8 cellular contexts compared by ENCODE assay signal in genomic region chr21:30408782-30409494, GRCh38. TPM values are rescaled to one million over a fixed set of nuclear protein-coding genes. Genes with fewer than 3 reads are reported as not detected.
A peak's percentile ranks its signal among the peaks of the same experiment; 100 is the strongest.
DNase-seq lines count a peak whose midpoint lies in the region; ATAC-seq and TF ChIP-seq lines count a peak whose summit lies in the region.
"Had no signal": no experiment of that assay in that cellular context is flagged by ENCODE, and none has a peak within 500 bp of the region (broad histone marks: within the 10 kb centered on the region; RNA-seq: fewer than 3 reads in every experiment).

No MANE protein-coding gene starts in this region.

- no peak overlapping the region for H2BK5ac ChIP-seq in H9 (ENCODE audit: insufficient read length, low read length)

- H2BK12ac ChIP-seq in H9 (ENCODE audit: insufficient read length, low read depth, low read length), result no peak overlapping the region

- H3K14ac ChIP-seq in H9 (ENCODE audit: insufficient read depth, low read length), result no peak overlapping the region

- no peak overlapping the region; a peak in 2 of 5 replicates for H3K4me3 Mint-ChIP-seq in H9
- H3K4me3 Mint-ChIP-seq: activated T-cell treated with anti-CD3 and anti-CD28 coated beads, Interleukin-2, amount 50 U/mL, for 72 hours had no signal

- intact Hi-C loops in upper lobe of right lung (cut with DNase I), result no loop called here

- no peaks in the 10 kb centered on the region for H3K4me1 ChIP-seq in H9 (ENCODE audit: insufficient read depth, low read length)
- no peaks in the 10 kb centered on the region for H3K4me1 ChIP-seq in upper lobe of right lung

- no peaks in the 10 kb centered on the region for H3K79me2 ChIP-seq in H9 (ENCODE audit: insufficient read depth, low read length)

- H2BK15ac ChIP-seq in H9 (ENCODE audit: low read depth, low read length), result no peak overlapping the region

- H3K4me2 ChIP-seq in H9 (ENCODE audit: insufficient read depth, insufficient read length, low read length), result peak overlapping the region; percentile 12

- H3K9ac ChIP-seq in H9 (ENCODE audit: extremely low read depth, insufficient read length, low read length), result no peak overlapping the region

- H3K27me3 Mint-ChIP-seq in H9 (ENCODE audit: low read depth), result no peaks in the 10 kb centered on the region; the same call in 1 of the 2 replicates

- H3K36me3 ChIP-seq in upper lobe of right lung, result no peaks in the 10 kb centered on the region

- TF ChIP-seq CTCF in H9 (conservative IDR thresholded peaks at IDR 0.05) (peak; percentile 75), upper lobe of right lung (IDR thresholded peaks at IDR 0.05) (peak; percentile 37)

- H2AFZ ChIP-seq in H9 (ENCODE audit: low read length), result peak overlapping the region; percentile 94

- no peak overlapping the region for H2BK120ac ChIP-seq in H9 (ENCODE audit: low read depth, low read length, poor library complexity, severe bottlenecking)

- peaks cover 2 to 7% of the 10 kb centered on the region in 2 experiments for H3K4me1 Mint-ChIP-seq in H9

- H3K27ac ChIP-seq in H9 (ENCODE audit: insufficient read length, low read depth, low read length) (no peak overlapping the region), upper lobe of right lung (no peak overlapping the region)

- H3K36me3 Mint-ChIP-seq in H9 (ENCODE audit: insufficient read depth in 1 of 3, low read depth in 3 of 3), result peaks cover 0 to 9% (median 0%) of the 10 kb centered on the region in 3 experiments; a peak in 2 of 7 replicates

- H3K18ac ChIP-seq in H9 (ENCODE audit: insufficient read length, low read depth, low read length), result no peak overlapping the region

- no peaks in the 10 kb centered on the region for H3K79me1 ChIP-seq in H9 (ENCODE audit: insufficient read depth, low read depth, low read length, poor library complexity, severe bottlenecking)

- no peak overlapping the region for H3T11ph ChIP-seq in H9 (ENCODE audit: low read length)

- no peak overlapping the region for H4K91ac ChIP-seq in H9 (ENCODE audit: insufficient read length, low read depth, low read length)

- H3K23me2 ChIP-seq in H9 (ENCODE audit: insufficient read length, low read depth, low read length, poor library complexity, severe bottlenecking), result no peaks in the 10 kb centered on the region

- no peak overlapping the region for H3K23ac ChIP-seq in H9 (ENCODE audit: insufficient read length, low read depth, low read length)

- no CpG with 5 or more reads among the region's 14 CpGs for WGBS in H9 (ENCODE audit: extremely low coverage, insufficient read length, low lambda C conversion rate)

- H3K4ac ChIP-seq in H9 (ENCODE audit: low read depth, low read length), result no peak overlapping the region

- H3K27me3 ChIP-seq in H9 (ENCODE audit: insufficient read depth, low read length) (no peaks in the 10 kb centered on the region), upper lobe of right lung (no peaks in the 10 kb centered on the region)

- DNase-seq in H9, result peak; percentile 98
- peak; percentile 46 for DNase-seq in NCI-H748 treated with DMSO at 0.1 percent for 48 hours (lab: John Stamatoyannopoulos, UW)
- peak; percentile 4 for DNase-seq in fibroblast of gingiva (ENCODE audit: low read depth)
- peak; percentile 78 for DNase-seq in upper lobe of right lung
- DNase-seq in stimulated activated CD4-positive, alpha-beta T cell treated with anti-CD3 and anti-CD28 coated beads, Interleukin-4, amount 100 ng/mL, for 24 hours, result no peak

- no peak overlapping the region for H4K5ac ChIP-seq in H9 (ENCODE audit: insufficient read length, low read depth, low read length)

- ATAC-seq in upper lobe of right lung (peak; percentile 99), HG03565 (IDR thresholded peaks at IDR 0.05; ENCODE audit: unreplicated experiment) (no peak)

- no peak overlapping the region for H4K8ac ChIP-seq in H9 (replicated peaks; ENCODE audit: insufficient read length, low read depth, low read length)

- H3K9me3 ChIP-seq in H9 (ENCODE audit: control insufficient read depth, low read depth, low read length), result no peaks in the 10 kb centered on the region
- H3K9me3 ChIP-seq in upper lobe of right lung, result no peaks in the 10 kb centered on the region

- no peaks in the 10 kb centered on the region for H4K20me1 ChIP-seq in H9 (ENCODE audit: control insufficient read depth, insufficient read depth, insufficient read length)

- no peak overlapping the region for H2AK5ac ChIP-seq in H9 (ENCODE audit: insufficient read length, low read length)

- H3K4me3 ChIP-seq in upper lobe of right lung, result no peak overlapping the region

- peak overlapping the region in 1 of 3 experiments; percentile 87; a peak in 3 of 7 replicates for H3K27ac Mint-ChIP-seq in H9
- H3K27ac Mint-ChIP-seq: activated T-cell treated with anti-CD3 and anti-CD28 coated beads, Interleukin-2, amount 50 U/mL, for 72 hours had no signal

- no peak overlapping the region for H3K56ac ChIP-seq in H9 (ENCODE audit: insufficient read length, low read depth, low read length)

- no peak overlapping the region for H2BK20ac ChIP-seq in H9 (ENCODE audit: low read depth, low read length, poor library complexity, severe bottlenecking)

- H3K9me3 Mint-ChIP-seq in H9, result peaks cover 9% of the 10 kb centered on the region in 2 experiments

RNA-seq across cellular contexts. Expression of gene KRTAP13-1, which starts 13.1 kb away (rescaled TPM):
- total RNA-seq in H9 (2021) (not detected in 2 replicates), upper lobe of right lung (not detected)
- total RNA-seq: activated T-cell treated with anti-CD3 and anti-CD28 coated beads, Interleukin-2, amount 50 U/mL, for 72 hours; subcutaneous adipose tissue had no signal

RNA-seq across cellular contexts. Expression of gene KRTAP13-3, which starts 16.8 kb away (rescaled TPM):
- total RNA-seq in H9 (2021), result not detected in 2 replicates
- total RNA-seq in upper lobe of right lung, result not detected
- total RNA-seq: activated T-cell treated with anti-CD3 and anti-CD28 coated beads, Interleukin-2, amount 50 U/mL, for 72 hours; subcutaneous adipose tissue had no signal

RNA-seq across cellular contexts. Expression of gene KRTAP13-4, which starts 21.1 kb away (rescaled TPM):
- total RNA-seq in H9 (2021) (0.39 and 0.68 TPM in 2 replicates), upper lobe of right lung (not detected)
- total RNA-seq: activated T-cell treated with anti-CD3 and anti-CD28 coated beads, Interleukin-2, amount 50 U/mL, for 72 hours; subcutaneous adipose tissue had no signal

RNA-seq across cellular contexts. Expression of gene KRTAP15-1, which starts 31.1 kb away (rescaled TPM):
- total RNA-seq in H9 (2021), result not detected in 2 replicates
- total RNA-seq in upper lobe of right lung, result not detected
- total RNA-seq: activated T-cell treated with anti-CD3 and anti-CD28 coated beads, Interleukin-2, amount 50 U/mL, for 72 hours; subcutaneous adipose tissue had no signal

RNA-seq across cellular contexts. Expression of gene KRTAP13-2, which starts 36.9 kb away (rescaled TPM):
- not detected in 2 replicates for total RNA-seq in H9 (2021)
- total RNA-seq in upper lobe of right lung, result not detected
- total RNA-seq: activated T-cell treated with anti-CD3 and anti-CD28 coated beads, Interleukin-2, amount 50 U/mL, for 72 hours; subcutaneous adipose tissue had no signal
